In genomic region chr10:562142-562541, GRCh38 we compare ENCODE assay signal across 22 cellular contexts.
"Had no signal": no experiment of that assay in that cellular context is flagged by ENCODE, and none has a peak within 500 bp of the region (broad histone marks: within the 10 kb centered on the region; RNA-seq: fewer than 3 reads in every experiment).

No MANE protein-coding gene starts in this region.

- H3K36me3 ChIP-seq: esophagus muscularis mucosa, gastrocnemius medialis, heart right ventricle, spleen, stomach, thoracic aorta, transverse colon had no signal

- H3K27ac Mint-ChIP-seq: dendritic cell treated with granulocyte-macrophage colony-stimulating factor and Interleukin-4, amounts not matched to agents 40 ng/mL and 50 ng/mL, for 4 days; effector memory CD8-positive, alpha-beta T cell; nephron progenitor cell; stimulated activated naive B cell treated with anti-CD40 and anti-IgM and Interleukin-4, amounts not matched to agents 10 μg/mL and 1 μg/mL and 100 μg/mL, for 72 hours had no signal

- H3K4me3 ChIP-seq: esophagus muscularis mucosa, gastrocnemius medialis, heart right ventricle, psoas muscle, spleen, stomach, thoracic aorta, transverse colon had no signal

- ATAC-seq: effector memory CD8-positive, alpha-beta T cell; gastrocnemius medialis; psoas muscle; sciatic nerve; stimulated activated naive B cell treated with anti-CD40 and anti-IgM and Interleukin-4, amounts not matched to agents 10 μg/mL and 1 μg/mL and 100 μg/mL, for 72 hours had no signal

- FAIRE-seq: colon, islet of Langerhans had no signal

- H3K27ac ChIP-seq: epithelial cell of prostate, esophagus muscularis mucosa, gastrocnemius medialis, heart right ventricle, psoas muscle, spleen, stomach, thoracic aorta, transverse colon had no signal

- H3K9me3 ChIP-seq: esophagus muscularis mucosa, gastrocnemius medialis, psoas muscle, thoracic aorta had no signal

- H3K4me3 Mint-ChIP-seq: dendritic cell treated with granulocyte-macrophage colony-stimulating factor and Interleukin-4, amounts not matched to agents 40 ng/mL and 50 ng/mL, for 4 days; effector memory CD8-positive, alpha-beta T cell; nephron progenitor cell; stimulated activated naive B cell treated with anti-CD40 and anti-IgM and Interleukin-4, amounts not matched to agents 10 μg/mL and 1 μg/mL and 100 μg/mL, for 72 hours had no signal

- DNase-seq: effector memory CD8-positive, alpha-beta T cell; gastrocnemius medialis; heart right ventricle; hypothalamus; kidney glomerular epithelial cell; mammary epithelial cell; nephron progenitor cell; psoas muscle; spleen; stimulated activated CD4-positive, alpha-beta T cell treated with anti-CD3 and anti-CD28 coated beads, Interleukin-15, amount 100 ng/mL, for 24 hours; stimulated activated CD4-positive, alpha-beta T cell treated with anti-CD3 and anti-CD28 coated beads, Interleukin-1b, Interleukin-23, amount 100 ng/mL, for 48 hours; stimulated activated CD4-positive, alpha-beta T cell treated with anti-CD3 and anti-CD28 coated beads, Interleukin-4, amount 100 ng/mL, for 24 hours; stimulated activated naive B cell treated with anti-CD40 and anti-IgM and Interleukin-4, amounts not matched to agents 10 μg/mL and 1 μg/mL and 100 μg/mL, for 72 hours; stomach; transverse colon had no signal

- H3K27me3 ChIP-seq: esophagus muscularis mucosa, gastrocnemius medialis, heart right ventricle, spleen, stomach, transverse colon had no signal
